ENCODE assay signal across 1 cellular context in genomic region chr18:58235001-58235436, GRCh38.
TF ChIP-seq lines count a peak whose summit lies in the region.

No MANE protein-coding gene starts in this region.

TF ChIP-seq in HepG2, 621 proteins besides CTCF, POLR2A, EP300 and RAD21 (continued from another document):
- TF ChIP-seq PBX2 (CRISPR knock-in tag; IDR thresholded peaks at IDR 0.05) = no peak
- no peak for TF ChIP-seq SRSF9 (IDR thresholded peaks at IDR 0.05; ENCODE audit: borderline replicate concordance, insufficient read depth, low read depth, low read length, poor library complexity, severe bottlenecking)
- TF ChIP-seq ATAD3A (CRISPR knock-in tag; IDR thresholded peaks at IDR 0.05) = no peak
- TF ChIP-seq ZSCAN9 (CRISPR knock-in tag; IDR thresholded peaks at IDR 0.05; ENCODE audit: borderline replicate concordance) = no peak
- TF ChIP-seq ZNF883 (CRISPR knock-in tag; IDR thresholded peaks at IDR 0.05; ENCODE audit: not compliant biosample characterization) = no peak
- TF ChIP-seq ZBTB46 (CRISPR knock-in tag; IDR thresholded peaks at IDR 0.05; ENCODE audit: borderline replicate concordance) = no peak
- TF ChIP-seq ZNF33B (CRISPR knock-in tag; IDR thresholded peaks at IDR 0.05) = no peak
- peak; percentile 66; the same call in 1 of the 2 replicates for TF ChIP-seq GFI1 (CRISPR knock-in tag; IDR thresholded peaks at IDR 0.05; ENCODE audit: borderline replicate concordance)
- TF ChIP-seq REPIN1 (CRISPR knock-in tag; IDR thresholded peaks at IDR 0.05; ENCODE audit: borderline replicate concordance, low read depth) = 0 out of 2 replicates have a peak, but pooled peaks have one; percentile 22
- TF ChIP-seq ARID5B (CRISPR knock-in tag; IDR thresholded peaks at IDR 0.05) = 0 out of 2 replicates have a peak, but pooled peaks have one; percentile 25
- TF ChIP-seq TP53 (CRISPR knock-in tag; conservative IDR thresholded peaks at IDR 0.05) = no peak
- TF ChIP-seq ELF1 (CRISPR knock-in tag; IDR thresholded peaks at IDR 0.05) = peak; percentile 25; the same call in 1 of the 2 replicates
- TF ChIP-seq ZNF543 (CRISPR knock-in tag; IDR thresholded peaks at IDR 0.05) = no peak
- no peak for TF ChIP-seq REST (IDR thresholded peaks at IDR 0.05; ENCODE audit: borderline replicate concordance in 1 of 2, low read depth in 1 of 2, low read length in 2 of 2)
- no peak for TF ChIP-seq ZNF432 (CRISPR knock-in tag; IDR thresholded peaks at IDR 0.05; ENCODE audit: borderline replicate concordance)
